12 cellular contexts compared by ENCODE assay signal in the genomic region with DNA sequence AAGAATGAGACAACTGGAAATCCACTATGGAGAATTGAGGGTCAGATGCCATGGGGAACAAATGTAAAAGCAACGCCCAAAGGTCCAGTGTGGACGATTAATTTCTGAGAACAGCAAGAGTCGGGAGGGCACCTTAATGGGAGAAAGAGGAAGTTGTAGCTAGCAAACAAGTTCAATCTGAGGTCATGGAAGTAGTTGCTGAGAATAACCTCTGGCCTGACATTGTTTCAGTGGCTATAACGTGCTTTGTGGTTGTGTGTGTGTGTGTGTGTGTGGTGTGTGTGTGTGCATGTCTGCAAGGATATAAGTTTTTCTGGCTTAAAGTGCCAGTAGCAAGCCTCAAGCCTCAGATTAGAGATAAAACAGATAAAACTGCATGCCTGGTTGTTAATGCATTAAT.
DNase-seq lines count a peak whose midpoint lies in the region; ATAC-seq and TF ChIP-seq lines count a peak whose summit lies in the region.
"Had no signal": no experiment of that assay in that cellular context is flagged by ENCODE, and none has a peak within 500 bp of the region (broad histone marks: within the 10 kb centered on the region; RNA-seq: fewer than 3 reads in every experiment).

No MANE protein-coding gene starts in this region.

- H3K36me3 ChIP-seq in left lung = no peaks in the 10 kb centered on the region
- H3K36me3 ChIP-seq: neutrophil had no signal

- DNase-seq in GM10266 (ENCODE audit: extremely low spot score) (peak; percentile 16), GM20000 (ENCODE audit: low spot score) (peak; percentile 37), UCSD-AML1 (lab: John Stamatoyannopoulos, UW; ENCODE audit: unreplicated experiment) (peak; percentile 10), SK-N-DZ (ENCODE audit: low spot score) (no peak), left lung (no peak), G401 (ENCODE audit: low spot score) (no peak), NCI-H2029 (lab: John Stamatoyannopoulos, UW) (no peak)
- DNase-seq: HCEC 1CT, NCI-H524 had no signal

- H3K27me3 ChIP-seq in left lung = no peaks in the 10 kb centered on the region
- H3K27me3 ChIP-seq: neutrophil had no signal

- no peaks in the 10 kb centered on the region for H3K9me3 ChIP-seq in left lung
- H3K9me3 ChIP-seq: neutrophil had no signal

- in situ Hi-C loops in G401 (cut with HindIII; ENCODE audit: low sequenced_read_pairs) = no loop called here

- TF ChIP-seq CTCF in GM10266 (IDR thresholded peaks at IDR 0.05; ENCODE audit: control insufficient read depth, insufficient read depth, low read depth, missing control alignments) = no peak
- TF ChIP-seq CTCF in GM20000 (IDR thresholded peaks at IDR 0.05; ENCODE audit: extremely low read depth, missing control alignments) = no peak
- TF ChIP-seq CTCF in left lung (IDR thresholded peaks at IDR 0.05) = no peak

- H3K4me3 ChIP-seq in left lung = no peak overlapping the region
- H3K4me3 ChIP-seq: K562 had no signal

- intact Hi-C loops in left lung (cut with DNase I) = no loop called here

- ATAC-seq in HG03378 (IDR thresholded peaks at IDR 0.05; ENCODE audit: unreplicated experiment) (peak; percentile 93), left lung (no peak)
- ATAC-seq: K562 had no signal

- H3K27ac ChIP-seq in left lung = no peak overlapping the region
- H3K27ac ChIP-seq: neutrophil had no signal

- no peaks in the 10 kb centered on the region for H3K4me1 ChIP-seq in left lung

Comparison
In these comparisons a context has a peak if more than half of its experiments do, and no peak if none do; other contexts are left out.
1. DNase-seq: peak in GM10266 (single experiment), GM20000 (single experiment) and UCSD-AML1 (single experiment); none in SK-N-DZ (single experiment), left lung (0 of 2), G401 (single experiment) and NCI-H2029 (single experiment).